In genomic region chr11:12914401-12914912, GRCh38 we compare ENCODE assay signal across 8 cellular contexts.
DNase-seq lines count a peak whose midpoint lies in the region; TF ChIP-seq lines count a peak whose summit lies in the region.

No MANE protein-coding gene starts in this region.

- no peaks in the 10 kb centered on the region for H3K36me3 Mint-ChIP-seq in activated naive CD4-positive, alpha-beta T cell treated with anti-CD3 and anti-CD28 coated beads for 36 hours (ENCODE audit: low read depth)

- no peaks in the 10 kb centered on the region for H3K4me1 Mint-ChIP-seq in activated naive CD4-positive, alpha-beta T cell treated with anti-CD3 and anti-CD28 coated beads for 36 hours (ENCODE audit: low read depth)

- in situ Hi-C loops in astrocyte of the cerebellum (cut with HindIII; ENCODE audit: low sequenced_read_pairs), result no loop called here

- peaks cover 7% of the 10 kb centered on the region for H3K27me3 Mint-ChIP-seq in activated naive CD4-positive, alpha-beta T cell treated with anti-CD3 and anti-CD28 coated beads for 36 hours (ENCODE audit: low read depth)

- intact Hi-C loops in activated naive CD4-positive, alpha-beta T cell treated with anti-CD3 and anti-CD28 coated beads for 36 hours (cut with micrococcal nuclease), result no loop called here

- peak; percentile 21 for DNase-seq in activated naive CD4-positive, alpha-beta T cell treated with anti-CD3 and anti-CD28 coated beads for 36 hours
- no peak for DNase-seq in activated naive CD4-positive, alpha-beta T cell treated with Interleukin-2 at 50 U/mL for 16 hours
- DNase-seq in NCI-H1694 treated with DMSO at 0.1 percent for 48 hours (lab: John Stamatoyannopoulos, UW) (peak; percentile 73), astrocyte of the cerebellum (ENCODE audit: low read depth) (peak; percentile 22), hepatic stellate cell (ENCODE audit: low spot score) (peak; percentile 32), skeletal muscle cell (ENCODE audit: low read depth) (peak; percentile 38), GM19240 (ENCODE audit: insufficient read length, low spot score) (no peak), SKM-1 treated with dmso at 0.1 percent for 144 hours (lab: John Stamatoyannopoulos, UW; ENCODE audit: unreplicated experiment) (no peak)

- CTCF ChIA-PET in activated naive CD4-positive, alpha-beta T cell treated with anti-CD3 and anti-CD28 coated beads for 36 hours (lab: Charles Lee), result interaction anchor here (0.5 to 1.8 kb wide), 8 partner anchors 8 to 583 kb away, joined by 3 to 6 read pairs (median 3); no protein-coding TSS in a partner anchor

- H3K4me3 ChIP-seq in astrocyte of the cerebellum (ENCODE audit: low read depth, low read length), result no peak overlapping the region
- H3K4me3 ChIP-seq in skeletal muscle cell (ENCODE audit: low read depth, low read length), result no peak overlapping the region

- no peaks in the 10 kb centered on the region for H3K9me3 Mint-ChIP-seq in activated naive CD4-positive, alpha-beta T cell treated with anti-CD3 and anti-CD28 coated beads for 36 hours

- TF ChIP-seq CTCF in astrocyte of the cerebellum (IDR thresholded peaks at IDR 0.05; ENCODE audit: low read depth, low read length, missing control alignments), result peak; percentile 83

- H3K27ac Mint-ChIP-seq in activated naive CD4-positive, alpha-beta T cell treated with anti-CD3 and anti-CD28 coated beads for 36 hours, result no peak overlapping the region

- no peak overlapping the region for H3K4me3 Mint-ChIP-seq in activated naive CD4-positive, alpha-beta T cell treated with anti-CD3 and anti-CD28 coated beads for 36 hours

Comparison
In these comparisons a context has a peak if more than half of its experiments do, and no peak if none do; other contexts are left out.
1. DNase-seq: peak in activated naive CD4-positive, alpha-beta T cell treated with anti-CD3 and anti-CD28 coated beads for 36 hours (single experiment), NCI-H1694 treated with DMSO at 0.1 percent for 48 hours (single experiment), astrocyte of the cerebellum (single experiment), hepatic stellate cell (single experiment) and skeletal muscle cell (single experiment); none in activated naive CD4-positive, alpha-beta T cell treated with Interleukin-2 at 50 U/mL for 16 hours (single experiment), GM19240 (single experiment) and SKM-1 treated with dmso at 0.1 percent for 144 hours (single experiment).